2 cellular contexts compared by ENCODE assay signal in the genomic region with DNA sequence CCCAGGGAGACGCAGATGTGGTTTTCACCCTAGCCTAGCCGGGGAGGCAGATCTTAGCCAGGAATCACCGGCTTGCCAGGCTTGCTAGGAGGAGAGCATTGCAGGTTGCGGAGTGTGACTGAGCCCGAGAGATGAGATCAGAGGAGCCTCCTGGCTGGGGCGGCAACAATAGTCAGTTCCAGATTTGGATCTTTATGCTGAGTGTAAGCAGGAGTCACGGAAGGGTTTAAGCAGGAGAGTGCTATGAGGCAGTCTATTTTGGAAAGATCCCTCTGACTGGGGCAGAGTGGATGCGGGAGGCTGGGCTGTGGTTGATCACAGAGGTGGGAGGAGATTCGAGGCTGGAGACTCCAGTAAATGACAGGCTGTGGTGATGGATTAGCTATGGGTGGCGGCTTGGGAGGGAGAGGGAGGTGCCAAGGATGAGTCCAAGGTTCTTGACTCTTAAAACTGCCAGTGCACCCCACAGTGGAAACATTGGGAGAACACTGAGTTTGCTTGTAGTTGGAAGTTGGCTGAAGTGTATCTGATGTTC.
TF ChIP-seq lines count a peak whose summit lies in the region.

No MANE protein-coding gene starts in this region.

TF ChIP-seq in H1, 55 proteins besides CTCF, POLR2A, EP300 and RAD21:
- TF ChIP-seq FOSL1 (IDR thresholded peaks at IDR 0.05; ENCODE audit: insufficient read depth, low read depth, low read length) (no peak), TBP (IDR thresholded peaks at IDR 0.05; ENCODE audit: low read depth, low read length) (no peak), BACH1 (IDR thresholded peaks at IDR 0.05; ENCODE audit: low read length) (no peak), TEAD4 (IDR thresholded peaks at IDR 0.05; ENCODE audit: low read depth, low read length) (no peak), SUZ12 (IDR thresholded peaks at IDR 0.05; ENCODE audit: low read length) (no peak), CBX8 (IDR thresholded peaks at IDR 0.05; ENCODE audit: borderline replicate concordance, low read depth, low read length) (no peak), CHD2 (IDR thresholded peaks at IDR 0.05; ENCODE audit: low read length) (no peak), GTF2F1 (IDR thresholded peaks at IDR 0.05; ENCODE audit: borderline replicate concordance, low read depth, low read length) (no peak), SIN3A (conservative IDR thresholded peaks at IDR 0.05 in 1 of 2, IDR thresholded peaks at IDR 0.05 in 1 of 2; ENCODE audit: low read depth in 1 of 2, low read length in 2 of 2) (no peak), MAFK (IDR thresholded peaks at IDR 0.05; ENCODE audit: low read depth, low read length) (no peak), KDM4A (IDR thresholded peaks at IDR 0.05; ENCODE audit: low read depth, low read length, severe bottlenecking) (no peak), JUND (IDR thresholded peaks at IDR 0.05; ENCODE audit: low read length) (no peak)
- TF ChIP-seq, protein P1, sequence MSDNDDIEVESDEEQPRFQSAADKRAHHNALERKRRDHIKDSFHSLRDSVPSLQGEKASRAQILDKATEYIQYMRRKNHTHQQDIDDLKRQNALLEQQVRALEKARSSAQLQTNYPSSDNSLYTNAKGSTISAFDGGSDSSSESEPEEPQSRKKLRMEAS (IDR thresholded peaks at IDR 0.05), result no peak

TF ChIP-seq in GM12891, 5 proteins besides CTCF, POLR2A, EP300 and RAD21:
- TF ChIP-seq SPI1 (IDR thresholded peaks at IDR 0.05; ENCODE audit: low read depth, low read length), result no peak
- no peak for TF ChIP-seq TAF1 (IDR thresholded peaks at IDR 0.05; ENCODE audit: low read depth, low read length)
- no peak for TF ChIP-seq PAX5 (IDR thresholded peaks at IDR 0.05; ENCODE audit: insufficient read depth, low read length, severe bottlenecking)
- no peak for TF ChIP-seq POU2F2 (IDR thresholded peaks at IDR 0.05; ENCODE audit: low read depth, low read length)
- TF ChIP-seq POLR2AphosphoS5 (IDR thresholded peaks at IDR 0.05; ENCODE audit: low read depth, low read length), result no peak
